ENCODE assay signal across 11 cellular contexts in genomic region chr1:209956116-209956515, GRCh38.
"Had no signal": no experiment of that assay in that cellular context is flagged by ENCODE, and none has a peak within 500 bp of the region (broad histone marks: within the 10 kb centered on the region; RNA-seq: fewer than 3 reads in every experiment).

No MANE protein-coding gene starts in this region.

- H3K36me3 ChIP-seq: HAP-1 had no signal

- H3K4me1 Mint-ChIP-seq: GM23338, H9 had no signal

- H3K27ac Mint-ChIP-seq: H9, HFFc6 had no signal

- H2AFZ ChIP-seq: GM23248, GM23338 had no signal

- DNase-seq: GM23248, GOT3, H7, H9, HCEC 1CT, HFFc6 had no signal

- H3K27ac ChIP-seq: GM23248 had no signal

- H3K4me2 ChIP-seq: GM23338 had no signal

- FAIRE-seq: H1, H54 had no signal

- H3K4me3 ChIP-seq: GM23248, GM23338, HAP-1 had no signal

- H3K4me1 ChIP-seq: HAP-1 had no signal

- H3K9me3 Mint-ChIP-seq: GM23338, H9 had no signal

- ATAC-seq: GM23338, HCT116 had no signal

- H3K9me3 ChIP-seq: HAP-1 had no signal

- H3K9ac ChIP-seq: GM23248 had no signal

- H3K4me3 Mint-ChIP-seq: GM23338, H9, HFFc6 had no signal
